12 cellular contexts compared by ENCODE assay signal in the genomic region with DNA sequence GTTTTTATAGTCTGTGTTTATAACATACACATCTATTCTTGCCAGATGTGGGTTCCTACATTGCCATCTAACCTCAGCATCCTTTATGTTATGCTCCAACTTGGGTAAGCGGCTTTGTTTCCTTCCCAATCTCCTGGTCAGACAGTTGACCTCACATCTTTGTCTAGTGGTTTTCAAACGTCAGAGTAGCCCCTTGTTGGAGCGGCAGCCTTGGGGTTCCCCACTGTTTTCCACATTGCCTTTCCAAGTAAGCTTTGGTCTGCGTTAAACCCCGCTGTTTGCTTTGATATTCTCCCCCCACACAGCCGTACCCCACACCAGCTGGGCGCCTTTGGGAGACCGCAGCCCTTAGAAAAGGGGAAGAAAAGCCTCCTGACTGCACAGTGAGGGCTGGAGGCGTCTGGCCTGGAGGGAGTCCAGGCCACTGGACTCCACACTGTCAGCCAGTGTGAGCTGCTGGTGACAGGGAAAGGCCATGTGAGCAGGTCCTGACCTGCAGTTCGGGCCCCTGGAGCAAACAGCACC.
A peak's percentile ranks its signal among the peaks of the same experiment; 100 is the strongest.
DNase-seq lines count a peak whose midpoint lies in the region; ATAC-seq, FAIRE-seq and TF ChIP-seq lines count a peak whose summit lies in the region.
"Had no signal": no experiment of that assay in that cellular context is flagged by ENCODE, and none has a peak within 500 bp of the region (broad histone marks: within the 10 kb centered on the region; RNA-seq: fewer than 3 reads in every experiment).

No MANE protein-coding gene starts in this region.

- H3K9me3 Mint-ChIP-seq in activated CD8-positive, alpha-beta memory T cell treated with anti-CD3 and anti-CD28 coated beads, Interleukin-2, amount 10 ng/mL, durations not matched to agents 7 days and 5 days (ENCODE audit: low read depth) = no peaks in the 10 kb centered on the region
- H3K9me3 Mint-ChIP-seq in astrocyte (ENCODE audit: unreplicated experiment) = no peaks in the 10 kb centered on the region
- H3K9me3 Mint-ChIP-seq: activated CD4-positive, alpha-beta T cell treated with anti-CD3 and anti-CD28 coated beads, Interleukin-2, amount 10 ng/mL, durations not matched to agents 7 days and 5 days had no signal

- H4K20me1 ChIP-seq in astrocyte (ENCODE audit: insufficient read depth, low read length) = no peaks in the 10 kb centered on the region

- no peak overlapping the region for H2AFZ ChIP-seq in astrocyte (ENCODE audit: low read depth, low read length)

- in situ Hi-C loops in transverse colon (cut with MboI; ENCODE audit: low pct_ligation_motif_present in 1 of 4, low pct_unique_long_range_greater_than_20kb in 1 of 4, low sequenced_read_pairs in 3 of 4) = loop anchor here in 1 of 4 donors (25.0 kb wide), 1 partner anchor 342 kb away; no protein-coding TSS in a partner anchor

- no peak for FAIRE-seq in astrocyte (lab: Jason Lieb, UNC)

- H3K4me2 ChIP-seq in astrocyte (ENCODE audit: low read length) = no peak overlapping the region

- TF ChIP-seq POLR2A in transverse colon (IDR thresholded peaks at IDR 0.05) = no peak

- H3K4me3 ChIP-seq in astrocyte (ENCODE audit: insufficient read depth, low read depth, low read length) (no peak overlapping the region), transverse colon (no peak overlapping the region)
- H3K4me3 ChIP-seq: vagina had no signal

- peaks cover 4% of the 10 kb centered on the region for H3K27me3 Mint-ChIP-seq in activated CD8-positive, alpha-beta memory T cell treated with anti-CD3 and anti-CD28 coated beads, Interleukin-2, amount 10 ng/mL, durations not matched to agents 7 days and 5 days
- no peaks in the 10 kb centered on the region for H3K27me3 Mint-ChIP-seq in astrocyte (ENCODE audit: low read depth, unreplicated experiment)

- peaks cover 13% of the 10 kb centered on the region for H3K36me3 Mint-ChIP-seq in activated CD8-positive, alpha-beta memory T cell treated with anti-CD3 and anti-CD28 coated beads, Interleukin-2, amount 10 ng/mL, durations not matched to agents 7 days and 5 days
- peaks cover 17% of the 10 kb centered on the region for H3K36me3 Mint-ChIP-seq in astrocyte (ENCODE audit: low read depth, unreplicated experiment)

- H3K9ac ChIP-seq in astrocyte (ENCODE audit: low read length) = no peak overlapping the region

- H3K79me2 ChIP-seq in astrocyte (ENCODE audit: insufficient read depth, low read length) = no peaks in the 10 kb centered on the region

- H3K9me3 ChIP-seq in astrocyte (ENCODE audit: insufficient read depth, low read depth, low read length) = no peaks in the 10 kb centered on the region
- H3K9me3 ChIP-seq in transverse colon = no peaks in the 10 kb centered on the region
- H3K9me3 ChIP-seq: vagina had no signal

- H3K27ac Mint-ChIP-seq in activated CD8-positive, alpha-beta memory T cell treated with anti-CD3 and anti-CD28 coated beads, Interleukin-2, amount 10 ng/mL, durations not matched to agents 7 days and 5 days = no peak overlapping the region
- H3K27ac Mint-ChIP-seq in astrocyte (ENCODE audit: unreplicated experiment) = no peak overlapping the region

- WGBS in transverse colon (ENCODE audit: low coverage in 1 of 2), 2 donors = 53 to 73% methylated on average over 6 to 10 of the region's 10 CpGs

- peaks cover 10% of the 10 kb centered on the region for H3K36me3 ChIP-seq in astrocyte (ENCODE audit: insufficient read depth, low read length)
- peaks cover 0 to 13% (median 3%) of the 10 kb centered on the region in 4 donors for H3K36me3 ChIP-seq in transverse colon

- intact Hi-C loops in transverse colon (cut with DNase I; ENCODE audit: low total_unique reads) = no loop called here

- TF ChIP-seq EP300 in transverse colon (IDR thresholded peaks at IDR 0.05; ENCODE audit: low read depth) = no peak

- no peak for TF ChIP-seq CTCF in astrocyte (IDR thresholded peaks at IDR 0.05; ENCODE audit: insufficient read depth, low read depth, low read length)
- no peak for TF ChIP-seq CTCF in transverse colon (IDR thresholded peaks at IDR 0.05)

- H3K4me1 Mint-ChIP-seq in activated CD8-positive, alpha-beta memory T cell treated with anti-CD3 and anti-CD28 coated beads, Interleukin-2, amount 10 ng/mL, durations not matched to agents 7 days and 5 days = peaks cover 5% of the 10 kb centered on the region
- no peaks in the 10 kb centered on the region for H3K4me1 Mint-ChIP-seq in astrocyte (ENCODE audit: low read depth, unreplicated experiment)

- ATAC-seq in activated CD8-positive, alpha-beta memory T cell treated with anti-CD3 and anti-CD28 coated beads, Interleukin-2, amount 10 ng/mL, durations not matched to agents 7 days and 5 days = no peak
- ATAC-seq in left lobe of liver (peak; percentile 65), HG02642 (IDR thresholded peaks at IDR 0.05; ENCODE audit: poor library complexity, unreplicated experiment) (no peak)

- peak; percentile 61 for DNase-seq in activated CD8-positive, alpha-beta memory T cell treated with anti-CD3 and anti-CD28 coated beads for 24 hours
- no peak for DNase-seq in activated CD8-positive, alpha-beta memory T cell treated with anti-CD3 and anti-CD28 coated beads, Interleukin-2, amount 10 ng/mL, durations not matched to agents 7 days and 5 days
- peak; percentile 27 for DNase-seq in astrocyte (ENCODE audit: low read depth)
- no peak for DNase-seq in left lobe of liver (ENCODE audit: low spot score)
- peak; percentile 18 for DNase-seq in transverse colon
- no peak for DNase-seq in 8988T
- DNase-seq in H4 (ENCODE audit: low spot score) = no peak
- DNase-seq: activated CD4-positive, alpha-beta T cell treated with anti-CD3 and anti-CD28 coated beads, Interleukin-2, amount 10 ng/mL, durations not matched to agents 7 days and 5 days; brain microvascular endothelial cell; stimulated activated CD4-positive, alpha-beta T cell treated with anti-CD3 and anti-CD28 coated beads, Interleukin-4, amount 100 ng/mL, for 4 hours had no signal

- CTCF ChIA-PET in activated CD8-positive, alpha-beta memory T cell treated with anti-CD3 and anti-CD28 coated beads, Interleukin-2, amount 10 ng/mL, durations not matched to agents 7 days and 5 days (lab: Charles Lee) = interaction anchor here (0.6 to 3.7 kb wide), 2 partner anchors 9 to 185 kb away, joined by 3 to 21 read pairs; no protein-coding TSS in a partner anchor

- H3K27me3 ChIP-seq in astrocyte (ENCODE audit: insufficient read depth, low read length) (no peaks in the 10 kb centered on the region), transverse colon (no peaks in the 10 kb centered on the region)
- H3K27me3 ChIP-seq: brain microvascular endothelial cell, vagina had no signal

- H3K27ac ChIP-seq in astrocyte (ENCODE audit: low read depth, low read length) (no peak overlapping the region), transverse colon (no peak overlapping the region)
- H3K27ac ChIP-seq: brain microvascular endothelial cell, vagina had no signal

- no peak overlapping the region for H3K4me3 Mint-ChIP-seq in activated CD8-positive, alpha-beta memory T cell treated with anti-CD3 and anti-CD28 coated beads, Interleukin-2, amount 10 ng/mL, durations not matched to agents 7 days and 5 days
- H3K4me3 Mint-ChIP-seq in astrocyte (ENCODE audit: unreplicated experiment) = no peak overlapping the region
- H3K4me3 Mint-ChIP-seq: activated CD4-positive, alpha-beta T cell treated with anti-CD3 and anti-CD28 coated beads, Interleukin-2, amount 10 ng/mL, durations not matched to agents 7 days and 5 days had no signal

- H3K4me1 ChIP-seq in astrocyte (ENCODE audit: insufficient read depth, low read length) (no peaks in the 10 kb centered on the region), transverse colon (peaks cover 0 to 10% (median 0%) of the 10 kb centered on the region in 4 donors)

Comparison
In these comparisons a context has a peak if more than half of its experiments do, and no peak if none do; other contexts are left out.
1. DNase-seq: peak in activated CD8-positive, alpha-beta memory T cell treated with anti-CD3 and anti-CD28 coated beads for 24 hours (single experiment), astrocyte (single experiment) and transverse colon (single experiment); none in activated CD8-positive, alpha-beta memory T cell treated with anti-CD3 and anti-CD28 coated beads, Interleukin-2, amount 10 ng/mL, durations not matched to agents 7 days and 5 days (single experiment), left lobe of liver (single experiment), 8988T (single experiment) and H4 (single experiment).